Comparison of ENCODE assay signal across 10 cellular contexts in genomic region chr14:68546839-68547238, GRCh38.
DNase-seq lines count a peak whose midpoint lies in the region; ATAC-seq, FAIRE-seq and TF ChIP-seq lines count a peak whose summit lies in the region.
"Had no signal": no experiment of that assay in that cellular context is flagged by ENCODE, and none has a peak within 500 bp of the region (broad histone marks: within the 10 kb centered on the region; RNA-seq: fewer than 3 reads in every experiment).

No MANE protein-coding gene starts in this region.

- no peaks in the 10 kb centered on the region for H3K9me3 ChIP-seq in adipocyte (ENCODE audit: control insufficient read depth, low read length)
- H3K9me3 ChIP-seq: SJCRH30 had no signal

- H3K27me3 ChIP-seq in adipocyte (replicated peaks; ENCODE audit: control insufficient read depth, insufficient read depth, low read length) (no peaks in the 10 kb centered on the region), foreskin keratinocyte (no peaks in the 10 kb centered on the region)
- H3K27me3 ChIP-seq: SJCRH30 had no signal

- DNase-seq in AG20443 (ENCODE audit: low spot score): peak; percentile 58
- DNase-seq in adipocyte (ENCODE audit: low read depth): peak; percentile 70
- DNase-seq in foreskin keratinocyte: peak; percentile 95 to 97
- DNase-seq in renal cortical epithelial cell (ENCODE audit: low read depth): peak; percentile 88
- DNase-seq in GM12891 (ENCODE audit: insufficient read length, low spot score): no peak
- DNase-seq in OCI-M1 (lab: John Stamatoyannopoulos, UW): no peak
- no peak for DNase-seq in superior temporal gyrus (ENCODE audit: extremely low spot score)
- no peak for DNase-seq in D341Med (ENCODE audit: low spot score)
- DNase-seq: CD4-positive, alpha-beta T cell had no signal

- H3K9ac ChIP-seq in adipocyte (ENCODE audit: low read length): peak overlapping the region; percentile 89

- no peak for TF ChIP-seq POLR2A in GM12891 (IDR thresholded peaks at IDR 0.05; ENCODE audit: low read depth, low read length)

- ATAC-seq in foreskin keratinocyte: peak; percentile 29

- TF ChIP-seq CTCF in foreskin keratinocyte (conservative IDR thresholded peaks at IDR 0.05): no peak

- H3K4me1 ChIP-seq in adipocyte (ENCODE audit: control insufficient read depth, insufficient read depth, low read length) (peaks cover 85% of the 10 kb centered on the region), foreskin keratinocyte (peaks cover 60% of the 10 kb centered on the region)

- no peaks in the 10 kb centered on the region for H3K36me3 ChIP-seq in adipocyte (ENCODE audit: control insufficient read depth, insufficient read depth, low read length, severe bottlenecking)
- H3K36me3 ChIP-seq: SJCRH30 had no signal

- no peak for FAIRE-seq in GM12891 (lab: Jason Lieb, UNC)

- peak overlapping the region; percentile 56 for H3K4me3 ChIP-seq in adipocyte (ENCODE audit: low read length)
- H3K4me3 ChIP-seq: SJCRH30 had no signal

- peak overlapping the region; percentile 100 for H3K27ac ChIP-seq in foreskin keratinocyte

TF ChIP-seq in GM12891, 5 proteins besides CTCF, POLR2A, EP300 and RAD21:
- TF ChIP-seq TAF1 (IDR thresholded peaks at IDR 0.05; ENCODE audit: low read depth, low read length) (no peak), SPI1 (IDR thresholded peaks at IDR 0.05; ENCODE audit: low read depth, low read length) (no peak), POU2F2 (IDR thresholded peaks at IDR 0.05; ENCODE audit: low read depth, low read length) (no peak), PAX5 (IDR thresholded peaks at IDR 0.05; ENCODE audit: insufficient read depth, low read length, severe bottlenecking) (no peak), POLR2AphosphoS5 (IDR thresholded peaks at IDR 0.05; ENCODE audit: low read depth, low read length) (no peak)

Comparison
In these comparisons a context has a peak if more than half of its experiments do, and no peak if none do; other contexts are left out.
1. DNase-seq: peak in AG20443 (single experiment), adipocyte (single experiment), foreskin keratinocyte (2 of 2) and renal cortical epithelial cell (single experiment); none in GM12891 (single experiment), OCI-M1 (single experiment), superior temporal gyrus (single experiment) and D341Med (single experiment).